ENCODE assay signal across 26 cellular contexts in genomic region chr17:79279320-79279719, GRCh38.
"Had no signal": no experiment of that assay in that cellular context is flagged by ENCODE, and none has a peak within 500 bp of the region (broad histone marks: within the 10 kb centered on the region; RNA-seq: fewer than 3 reads in every experiment).

No MANE protein-coding gene starts in this region.

- H3K27ac ChIP-seq: colonic mucosa, epithelial cell of prostate, esophagus squamous epithelium, gastrocnemius medialis, heart left ventricle, hepatocyte, left lung, lower lobe of right lung had no signal

- H3K4me2 ChIP-seq: hepatocyte had no signal

- DNase-seq: colonic mucosa; cortex of kidney; effector CD8-positive, alpha-beta T cell; effector memory CD8-positive, alpha-beta T cell; endodermal cell; erythroblast; esophagus squamous epithelium; foreskin fibroblast; foreskin melanocyte; gastrocnemius medialis; hypothalamus; left cardiac atrium; left lung; left ventricle myocardium superior; lower lobe of right lung; mesenchymal stem cell; mucosa of descending colon had no signal

- H3K9me3 Mint-ChIP-seq: dendritic cell treated with granulocyte-macrophage colony-stimulating factor and Interleukin-4, amounts not matched to agents 40 ng/mL and 50 ng/mL, for 4 days; effector memory CD8-positive, alpha-beta T cell; endodermal cell; mesothelial cell of epicardium had no signal

- H3K27ac Mint-ChIP-seq: dendritic cell treated with granulocyte-macrophage colony-stimulating factor and Interleukin-4, amounts not matched to agents 40 ng/mL and 50 ng/mL, for 4 days; effector memory CD8-positive, alpha-beta T cell; endodermal cell; mesothelial cell of epicardium had no signal

- H3K4me1 ChIP-seq: colonic mucosa, esophagus squamous epithelium, heart left ventricle, left lung, lower lobe of right lung had no signal

- H3K36me3 Mint-ChIP-seq: mesothelial cell of epicardium had no signal

- FAIRE-seq: endometrium, islet of Langerhans, keratinocyte had no signal

- H3K4me1 Mint-ChIP-seq: mesothelial cell of epicardium had no signal

- H2AFZ ChIP-seq: hepatocyte had no signal

- H3K27me3 ChIP-seq: colonic mucosa, gastrocnemius medialis, hepatocyte had no signal

- H3K4me3 ChIP-seq: colonic mucosa, esophagus squamous epithelium, gastrocnemius medialis, heart left ventricle, hepatocyte, left lung, lower lobe of right lung, mucosa of descending colon had no signal

- H3K36me3 ChIP-seq: colonic mucosa, esophagus squamous epithelium, gastrocnemius medialis, heart left ventricle, left lung, lower lobe of right lung had no signal

- H3K9me3 ChIP-seq: colonic mucosa, esophagus squamous epithelium, gastrocnemius medialis, heart left ventricle, left lung, lower lobe of right lung, mucosa of descending colon had no signal

- H3K4me3 Mint-ChIP-seq: dendritic cell treated with granulocyte-macrophage colony-stimulating factor and Interleukin-4, amounts not matched to agents 40 ng/mL and 50 ng/mL, for 4 days; effector memory CD8-positive, alpha-beta T cell; endodermal cell; mesothelial cell of epicardium had no signal

- ATAC-seq: effector memory CD8-positive, alpha-beta T cell; esophagus mucosa; gastrocnemius medialis; heart left ventricle; left cardiac atrium; left lung; left ventricle myocardium superior; lower lobe of right lung; mucosa of descending colon had no signal

- H3K79me2 ChIP-seq: hepatocyte had no signal
